In genomic region chr17:10144976-10145375, GRCh38 we compare ENCODE assay signal across 1 cellular context.
TF ChIP-seq lines count a peak whose summit lies in the region.

No MANE protein-coding gene starts in this region.

TF ChIP-seq in H1, 55 proteins besides CTCF, POLR2A, EP300 and RAD21:
- TF ChIP-seq EZH2 (IDR thresholded peaks at IDR 0.05; ENCODE audit: low read depth, low read length, severe bottlenecking) (no peak), GABPA (IDR thresholded peaks at IDR 0.05; ENCODE audit: borderline replicate concordance, insufficient read depth, low read length) (no peak)
